8 cellular contexts compared by ENCODE assay signal in the genomic region with DNA sequence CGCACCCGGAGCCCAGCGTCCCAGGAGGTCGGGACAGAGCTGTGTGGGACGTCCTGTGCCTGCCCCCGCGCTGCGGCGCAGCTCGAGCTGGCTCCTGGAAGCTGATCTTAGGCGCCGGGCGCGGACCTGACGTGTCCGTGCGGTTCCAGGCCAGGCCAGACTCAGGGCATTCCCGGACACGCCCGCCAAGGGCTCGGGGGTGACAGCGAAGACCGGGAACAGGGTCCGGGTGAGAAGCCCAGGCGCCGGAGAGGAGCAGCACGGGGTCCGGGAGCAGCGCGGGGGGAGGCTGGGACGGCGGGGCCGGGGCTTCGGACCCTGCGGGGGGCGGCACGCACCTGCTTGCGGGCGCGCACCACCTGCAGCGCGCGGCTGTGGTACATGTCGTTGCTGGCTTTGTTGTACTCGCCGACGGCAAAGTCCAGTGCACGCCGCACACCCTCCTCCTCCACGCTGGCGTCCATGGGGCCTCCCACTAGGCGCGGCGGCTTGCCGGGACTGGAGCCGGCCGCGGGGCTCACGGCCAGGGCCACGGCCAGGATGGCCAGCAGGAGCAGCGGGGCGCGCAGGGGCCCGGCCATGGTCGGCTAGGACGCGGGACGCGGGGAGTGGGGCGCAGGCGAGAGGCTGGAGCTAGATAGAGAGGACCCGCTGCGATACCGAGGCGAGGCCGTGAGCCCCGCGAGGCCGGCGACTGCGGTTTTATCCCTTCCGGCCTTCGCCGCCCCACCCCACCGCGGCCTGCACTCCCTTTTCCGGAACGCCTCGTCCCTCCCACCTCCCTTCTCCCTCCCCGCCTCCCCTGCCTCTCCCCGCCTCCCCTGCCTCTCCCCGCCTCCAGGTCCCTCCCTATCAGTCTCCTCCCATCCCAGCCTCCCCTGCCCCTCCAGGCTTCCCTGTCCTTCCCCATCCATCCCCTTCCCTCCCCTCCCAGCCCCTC. TPM values are rescaled to one million over a fixed set of nuclear protein-coding genes. Genes with fewer than 3 reads are reported as not detected.
DNase-seq lines count a peak whose midpoint lies in the region; ATAC-seq and TF ChIP-seq lines count a peak whose summit lies in the region.

A gene with protein sequence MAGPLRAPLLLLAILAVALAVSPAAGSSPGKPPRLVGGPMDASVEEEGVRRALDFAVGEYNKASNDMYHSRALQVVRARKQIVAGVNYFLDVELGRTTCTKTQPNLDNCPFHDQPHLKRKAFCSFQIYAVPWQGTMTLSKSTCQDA (minus strand): TSS at position 674 of the 940 bp plus-strand sequence. CDS start 93 bp downstream, at position 581.

- CTCF ChIA-PET in PC-9 (lab: Charles Lee): no interaction called here

- H3K79me2 ChIP-seq in PC-9 (ENCODE audit: low read depth): peaks cover 29% of the 10 kb centered on the region

- peak within 1 kb of the TSS; percentile 83 for H2AFZ ChIP-seq in PC-9

- H4K20me1 ChIP-seq in PC-9 (ENCODE audit: insufficient read depth): no peaks in the 10 kb centered on the region

- H3K27ac ChIP-seq in PC-9: peak within 1 kb of the TSS; percentile 74

- intact Hi-C loops in PC-9 (cut with micrococcal nuclease; ENCODE audit: unreplicated experiment): no loop called here

- POLR2A ChIA-PET in PC-9 (lab: Charles Lee; ENCODE audit: unreplicated experiment): interaction anchor here (0.5 to 1.5 kb wide), 5 partner anchors 8 to 215 kb away, joined by 3 to 8 read pairs (median 3); no protein-coding TSS in a partner anchor

- peak; percentile 48 for ATAC-seq in GM21515 (IDR thresholded peaks at IDR 0.05; ENCODE audit: unreplicated experiment)
- ATAC-seq in GM18873 (IDR thresholded peaks at IDR 0.05; ENCODE audit: low FRiP score, unreplicated experiment): no peak

- peaks cover 5% of the 10 kb centered on the region; the same call in 1 of the 2 replicates for H3K36me3 ChIP-seq in PC-9 (ENCODE audit: low read depth)
- H3K36me3 ChIP-seq in skeletal muscle satellite cell (ENCODE audit: insufficient read depth, low read length): peaks cover 14% of the 10 kb centered on the region

- H3F3A ChIP-seq in PC-9 (ENCODE audit: insufficient read depth, low read depth): peaks cover 26% of the 10 kb centered on the region

- DNase-seq in ELF-1 (ENCODE audit: low read depth, low spot score) (peak; percentile 69), HuH-7 (ENCODE audit: low spot score) (peak; percentile 96), PC-9 (peak; percentile 62 to 89), cerebellum (ENCODE audit: low spot score) (peak; percentile 77), iris pigment epithelial cell (ENCODE audit: low read depth) (peak; percentile 91)

- no TSS peak for BruUV-seq in PC-9 (replicated peaks; lab: Mats Ljungman, UMichigan)

- H3K4me1 ChIP-seq in PC-9 (replicated peaks; ENCODE audit: insufficient read depth): peaks cover 60% of the 10 kb centered on the region
- H3K4me1 ChIP-seq in skeletal muscle satellite cell (ENCODE audit: control insufficient read depth, insufficient read depth, low read length): peaks cover 34% of the 10 kb centered on the region

- no peaks in the 10 kb centered on the region for H3K9me2 ChIP-seq in PC-9 (ENCODE audit: insufficient read depth)

- no peaks in the 10 kb centered on the region for H3K27me3 ChIP-seq in PC-9 (ENCODE audit: insufficient read depth, low read depth)
- no peaks in the 10 kb centered on the region for H3K27me3 ChIP-seq in skeletal muscle satellite cell (ENCODE audit: control insufficient read depth, insufficient read depth, low read length)

- H3K4me3 ChIP-seq in PC-9 (peak within 1 kb of the TSS; percentile 91), skeletal muscle satellite cell (ENCODE audit: low read length) (peak within 1 kb of the TSS; percentile 96)

- H3K9ac ChIP-seq in skeletal muscle satellite cell (ENCODE audit: low read depth, low read length): peak within 1 kb of the TSS; percentile 93

- no peaks in the 10 kb centered on the region for H3K9me3 ChIP-seq in PC-9 (ENCODE audit: insufficient read depth, low read depth)
- no peaks in the 10 kb centered on the region for H3K9me3 ChIP-seq in skeletal muscle satellite cell (replicated peaks; ENCODE audit: low read length)

- H3K4me2 ChIP-seq in PC-9 (peak within 1 kb of the TSS; percentile 94), skeletal muscle satellite cell (ENCODE audit: low read length) (peak within 1 kb of the TSS; percentile 93)

- no peak for TF ChIP-seq CTCF in PC-9 (conservative IDR thresholded peaks at IDR 0.05)

RNA-seq across cellular contexts. Expression of the gene that starts here (rescaled TPM):
- total RNA-seq in PC-9 (2021) (262 and 355 TPM in 2 replicates), cerebellum (183 TPM)
- total RNA-seq in skeletal muscle satellite cell (2012; rRNA removed): 210 and 293 TPM in 2 replicates
